In genomic region chr13:43569688-43570087, GRCh38 we compare ENCODE assay signal across 20 cellular contexts.
"Had no signal": no experiment of that assay in that cellular context is flagged by ENCODE, and none has a peak within 500 bp of the region (broad histone marks: within the 10 kb centered on the region; RNA-seq: fewer than 3 reads in every experiment).

No MANE protein-coding gene starts in this region.

- H3K9ac ChIP-seq: parathyroid adenoma had no signal

- H3K4me3 ChIP-seq: adrenal gland, breast epithelium, coronary artery, left lung, right lobe of liver, thyroid gland had no signal

- DNase-seq: activated CD4-positive, alpha-beta T cell treated with anti-CD3 and anti-CD28 coated beads, Interleukin-2, amount 50 U/mL, for 48 hours; activated CD8-positive, alpha-beta memory T cell treated with anti-CD3 and anti-CD28 coated beads, Interleukin-2, amount 50 U/mL, for 48 hours; activated naive CD4-positive, alpha-beta T cell; activated T-cell treated with anti-CD3 and anti-CD28 coated beads, Interleukin-2, amount 50 U/mL, for 4 hours; adrenal gland; endodermal cell; kidney; left lung; natural killer cell; right lobe of liver; stimulated activated CD4-positive, alpha-beta T cell treated with anti-CD3 and anti-CD28 coated beads, Interleukin-4, amount 100 ng/mL, for 1 hour; stimulated activated naive CD4-positive, alpha-beta T cell treated with Interleukin-2 at 50 U/mL for 16 hours; T-helper 1 cell; thyroid gland had no signal

- H3K27me3 ChIP-seq: adrenal gland, breast epithelium, left lung, right lobe of liver, thyroid gland had no signal

- H3K4me1 ChIP-seq: breast epithelium, left lung, parathyroid adenoma, right lobe of liver, thyroid gland had no signal

- ATAC-seq: activated T-cell treated with anti-CD3 and anti-CD28 coated beads, Interleukin-2, amount 50 U/mL, for 4 hours; left lung; natural killer cell; right lobe of liver; WTC11 had no signal

- H3K9me3 ChIP-seq: adrenal gland, breast epithelium, left lung, right lobe of liver, thyroid gland had no signal

- FAIRE-seq: astrocyte, kidney, TTC549 had no signal

- H3K79me2 ChIP-seq: parathyroid adenoma had no signal

- H3K27ac ChIP-seq: adrenal gland, breast epithelium, coronary artery, left lung, parathyroid adenoma, right lobe of liver, thyroid gland had no signal

- H3K36me3 ChIP-seq: adrenal gland, breast epithelium, left lung, right lobe of liver, thyroid gland had no signal

- H2AFZ ChIP-seq: parathyroid adenoma had no signal
